ENCODE assay signal across 11 cellular contexts in genomic region chr19:46862974-46863632, GRCh38. TPM values are rescaled to one million over a fixed set of nuclear protein-coding genes. Genes with fewer than 3 reads are reported as not detected.
DNase-seq lines count a peak whose midpoint lies in the region; ATAC-seq and TF ChIP-seq lines count a peak whose summit lies in the region.
"Had no signal": no experiment of that assay in that cellular context is flagged by ENCODE, and none has a peak within 500 bp of the region (broad histone marks: within the 10 kb centered on the region; RNA-seq: fewer than 3 reads in every experiment).

No MANE protein-coding gene starts in this region.

- no peaks in the 10 kb centered on the region for H3K27me3 Mint-ChIP-seq in activated T-cell treated with anti-CD3 and anti-CD28 coated beads, Interleukin-2, amount 50 U/mL, for 24 hours
- H3K27me3 Mint-ChIP-seq in activated T-cell treated with anti-CD3 and anti-CD28 coated beads, Interleukin-2, amount 50 U/mL, for 4 hours (ENCODE audit: low read depth) = no peaks in the 10 kb centered on the region
- H3K27me3 Mint-ChIP-seq: activated naive CD4-positive, alpha-beta T cell treated with anti-CD3 and anti-CD28 coated beads, Interleukin-2, amount 50 U/mL, for 24 hours; naive thymus-derived CD8-positive, alpha-beta T cell had no signal

- TF ChIP-seq CTCF in WI38 (IDR thresholded peaks at IDR 0.05; ENCODE audit: low read depth, low read length) = no peak
- TF ChIP-seq CTCF in left lung (IDR thresholded peaks at IDR 0.05) = no peak
- no peak for TF ChIP-seq CTCF in transverse colon (IDR thresholded peaks at IDR 0.05)

- H3K36me3 Mint-ChIP-seq in activated T-cell treated with anti-CD3 and anti-CD28 coated beads, Interleukin-2, amount 50 U/mL, for 24 hours (ENCODE audit: low read depth) = peaks cover 24% of the 10 kb centered on the region
- peaks cover 5% of the 10 kb centered on the region for H3K36me3 Mint-ChIP-seq in activated T-cell treated with anti-CD3 and anti-CD28 coated beads, Interleukin-2, amount 50 U/mL, for 4 hours (ENCODE audit: insufficient read depth)
- H3K36me3 Mint-ChIP-seq: activated naive CD4-positive, alpha-beta T cell treated with anti-CD3 and anti-CD28 coated beads, Interleukin-2, amount 50 U/mL, for 24 hours had no signal

- no peaks in the 10 kb centered on the region for H3K27me3 ChIP-seq in left lung
- H3K27me3 ChIP-seq in transverse colon = no peaks in the 10 kb centered on the region

- DNase-seq in activated T-cell treated with anti-CD3 and anti-CD28 coated beads, Interleukin-2, amount 50 U/mL, for 24 hours = peak; percentile 21
- DNase-seq in activated T-cell treated with anti-CD3 and anti-CD28 coated beads, Interleukin-2, amount 50 U/mL, for 4 hours = no peak
- DNase-seq in left lung (peak in 1 of 2 donors; percentile 32), transverse colon (no peak), medulla oblongata (ENCODE audit: extremely low spot score) (no peak)
- DNase-seq: GOT3; naive thymus-derived CD8-positive, alpha-beta T cell had no signal

- H3K4me1 ChIP-seq in left lung (peaks cover 17 to 69% of the 10 kb centered on the region in 2 donors), transverse colon (peaks cover 30 to 80% (median 62%) of the 10 kb centered on the region in 4 donors)

- ATAC-seq in activated T-cell treated with anti-CD3 and anti-CD28 coated beads, Interleukin-2, amount 50 U/mL, for 4 hours = no peak
- no peak for ATAC-seq in left lung
- no peak for ATAC-seq in HG03139 (IDR thresholded peaks at IDR 0.05; ENCODE audit: unreplicated experiment)
- no peak for ATAC-seq in HG02571 (IDR thresholded peaks at IDR 0.05; ENCODE audit: unreplicated experiment)
- ATAC-seq: naive thymus-derived CD8-positive, alpha-beta T cell had no signal

- H3K27ac Mint-ChIP-seq in activated T-cell treated with anti-CD3 and anti-CD28 coated beads, Interleukin-2, amount 50 U/mL, for 24 hours = no peak overlapping the region
- H3K27ac Mint-ChIP-seq: activated naive CD4-positive, alpha-beta T cell treated with anti-CD3 and anti-CD28 coated beads, Interleukin-2, amount 50 U/mL, for 24 hours; naive thymus-derived CD8-positive, alpha-beta T cell had no signal

- peaks cover 30% of the 10 kb centered on the region for H3K4me1 Mint-ChIP-seq in activated T-cell treated with anti-CD3 and anti-CD28 coated beads, Interleukin-2, amount 50 U/mL, for 24 hours (ENCODE audit: low read depth)
- peaks cover 43% of the 10 kb centered on the region for H3K4me1 Mint-ChIP-seq in activated T-cell treated with anti-CD3 and anti-CD28 coated beads, Interleukin-2, amount 50 U/mL, for 4 hours (ENCODE audit: low read depth)

- 47 to 50% methylated on average over 2 to 4 of the region's 4 CpGs for WGBS in transverse colon (ENCODE audit: low coverage in 1 of 2), 2 donors

- intact Hi-C loops in left lung (cut with DNase I) (loop anchor here in 1 of 2 donors (10.0 kb wide), 1 partner anchor 52 kb away; no protein-coding TSS in a partner anchor), transverse colon (cut with DNase I; ENCODE audit: low total_unique reads) (no loop called here)

- no peaks in the 10 kb centered on the region for H3K36me3 ChIP-seq in left lung
- no peaks in the 10 kb centered on the region for H3K36me3 ChIP-seq in transverse colon

- in situ Hi-C loops in transverse colon (cut with MboI; ENCODE audit: low pct_ligation_motif_present in 1 of 4, low pct_unique_long_range_greater_than_20kb in 1 of 4, low sequenced_read_pairs in 3 of 4) = loop anchor here in 1 of 4 donors (5.0 kb wide), 1 partner anchor 129 kb away; no protein-coding TSS in a partner anchor

- no peaks in the 10 kb centered on the region for H3K9me3 Mint-ChIP-seq in activated T-cell treated with anti-CD3 and anti-CD28 coated beads, Interleukin-2, amount 50 U/mL, for 24 hours
- no peaks in the 10 kb centered on the region for H3K9me3 Mint-ChIP-seq in activated T-cell treated with anti-CD3 and anti-CD28 coated beads, Interleukin-2, amount 50 U/mL, for 4 hours
- H3K9me3 Mint-ChIP-seq: activated naive CD4-positive, alpha-beta T cell treated with anti-CD3 and anti-CD28 coated beads, Interleukin-2, amount 50 U/mL, for 24 hours had no signal

- TF ChIP-seq POLR2A in transverse colon (IDR thresholded peaks at IDR 0.05) = no peak

- no peak for TF ChIP-seq EP300 in transverse colon (IDR thresholded peaks at IDR 0.05; ENCODE audit: low read depth)

- H3K9me3 ChIP-seq in left lung (no peaks in the 10 kb centered on the region), transverse colon (no peaks in the 10 kb centered on the region)

- peak overlapping the region; percentile 51 to 58 for H3K27ac ChIP-seq in left lung
- H3K27ac ChIP-seq in transverse colon = peak overlapping the region; percentile 94 to 100 (median 98)

- no peak overlapping the region for H3K4me3 Mint-ChIP-seq in activated T-cell treated with anti-CD3 and anti-CD28 coated beads, Interleukin-2, amount 50 U/mL, for 24 hours
- H3K4me3 Mint-ChIP-seq in activated T-cell treated with anti-CD3 and anti-CD28 coated beads, Interleukin-2, amount 50 U/mL, for 4 hours = no peak overlapping the region
- H3K4me3 Mint-ChIP-seq: activated naive CD4-positive, alpha-beta T cell treated with anti-CD3 and anti-CD28 coated beads, Interleukin-2, amount 50 U/mL, for 24 hours; naive thymus-derived CD8-positive, alpha-beta T cell had no signal

- H3K4me3 ChIP-seq in WI38 (ENCODE audit: low read depth, low read length) (peak overlapping the region; percentile 70), left lung (peak overlapping the region; percentile 74 to 88), transverse colon (peak overlapping the region in 2 of 4 donors; percentile 69 to 96)

RNA-seq across cellular contexts. Expression of gene ARHGAP35, which starts 2.3 kb away (rescaled TPM):
- 10 to 100 TPM; 14.3 to 15.5 (median 14.3) TPM for total RNA-seq in activated T-cell treated with anti-CD3 and anti-CD28 coated beads, Interleukin-2, amount 50 U/mL, for 4 hours
- 10 to 100 TPM; 52.6 to 53.4 TPM for total RNA-seq in left lung
- 100 to 1,000 TPM in 2 of 4 donors, 10 to 100 TPM in 2; 77.1 to 159 (median 98.4) TPM for total RNA-seq in transverse colon

RNA-seq across cellular contexts. Expression of gene AP2S1, which starts 12.5 kb away (rescaled TPM):
- total RNA-seq in activated T-cell treated with anti-CD3 and anti-CD28 coated beads, Interleukin-2, amount 50 U/mL, for 4 hours = 100 to 1,000 TPM; 106 to 130 (median 116) TPM
- total RNA-seq in left lung = 100 to 1,000 TPM; 152 to 163 TPM
- 10 to 100 TPM; 50.1 to 96.9 (median 61.2) TPM for total RNA-seq in transverse colon
